Comparison of ENCODE assay signal across 22 cellular contexts in genomic region chr22:21835378-21835777, GRCh38. TPM values are rescaled to one million over a fixed set of nuclear protein-coding genes. Genes with fewer than 3 reads are reported as not detected.
DNase-seq lines count a peak whose midpoint lies in the region; TF ChIP-seq lines count a peak whose summit lies in the region.
"Had no signal": no experiment of that assay in that cellular context is flagged by ENCODE, and none has a peak within 500 bp of the region (broad histone marks: within the 10 kb centered on the region; RNA-seq: fewer than 3 reads in every experiment).

No MANE protein-coding gene starts in this region.

- H3K4me2 ChIP-seq in BLaER1: peak overlapping the region; percentile 63

- H3K9me3 Mint-ChIP-seq in IgD-negative memory B cell (no peaks in the 10 kb centered on the region), neural crest cell (no peaks in the 10 kb centered on the region)
- no peaks in the 10 kb centered on the region for H3K9me3 Mint-ChIP-seq in dendritic cell treated with granulocyte-macrophage colony-stimulating factor and Interleukin-4, amounts not matched to agents 40 ng/mL and 50 ng/mL, for 4 days
- H3K9me3 Mint-ChIP-seq: T-helper 2 cell treated with Interferon-gamma antibody and Interleukin-4, amounts not matched to agents 5 μg/mL and 100 μg/mL, for 36 hours; WTC11 had no signal

- H3K4me3 ChIP-seq in BLaER1: no peak overlapping the region
- H3K4me3 ChIP-seq: adrenal gland, lower lobe of right lung had no signal

- H3K4me1 ChIP-seq in BLaER1: peaks cover 57% of the 10 kb centered on the region

- peak overlapping the region; percentile 18 for H3K27ac ChIP-seq in BLaER1
- H3K27ac ChIP-seq: adrenal gland had no signal

- H3K27ac Mint-ChIP-seq in IgD-negative memory B cell: peak overlapping the region; percentile 80 to 92 (median 90)
- peak overlapping the region; percentile 15 for H3K27ac Mint-ChIP-seq in dendritic cell treated with granulocyte-macrophage colony-stimulating factor and Interleukin-4, amounts not matched to agents 40 ng/mL and 50 ng/mL, for 4 days
- H3K27ac Mint-ChIP-seq in neural crest cell (ENCODE audit: unreplicated experiment): peak overlapping the region; percentile 53
- H3K27ac Mint-ChIP-seq: T-helper 2 cell treated with Interferon-gamma antibody and Interleukin-4, amounts not matched to agents 5 μg/mL and 100 μg/mL, for 36 hours had no signal

- no peaks in the 10 kb centered on the region for H3K27me3 ChIP-seq in BLaER1
- H3K27me3 ChIP-seq: adrenal gland had no signal

- H3K36me3 Mint-ChIP-seq in IgD-negative memory B cell (peaks cover 3% of the 10 kb centered on the region), neural crest cell (ENCODE audit: low read depth) (peaks cover 3% of the 10 kb centered on the region)
- H3K36me3 Mint-ChIP-seq in dendritic cell treated with granulocyte-macrophage colony-stimulating factor and Interleukin-4, amounts not matched to agents 40 ng/mL and 50 ng/mL, for 4 days (ENCODE audit: low read depth): peaks cover 50% of the 10 kb centered on the region

- H3K9ac ChIP-seq in BLaER1: 0 out of 2 replicates have a peak overlapping the region, but pooled peaks have one; percentile 15

- H4K20me1 ChIP-seq in BLaER1: peaks cover 100% of the 10 kb centered on the region

- no peak for TF ChIP-seq CTCF in neural crest cell (conservative IDR thresholded peaks at IDR 0.05)

- H3K27me3 Mint-ChIP-seq in IgD-negative memory B cell (no peaks in the 10 kb centered on the region), neural crest cell (ENCODE audit: low read depth) (no peaks in the 10 kb centered on the region)
- H3K27me3 Mint-ChIP-seq in dendritic cell treated with granulocyte-macrophage colony-stimulating factor and Interleukin-4, amounts not matched to agents 40 ng/mL and 50 ng/mL, for 4 days: no peaks in the 10 kb centered on the region

- DNase-seq in neural crest cell (ENCODE audit: low read depth, low spot score): no peak
- no peak for DNase-seq in T-helper 2 cell
- no peak for DNase-seq in DMS79 (lab: John Stamatoyannopoulos, UW)
- DNase-seq in midbrain (lab: John Stamatoyannopoulos, UW): no peak
- no peak for DNase-seq in NCI-H748 (lab: John Stamatoyannopoulos, UW; ENCODE audit: unreplicated experiment)
- DNase-seq: ACHN; activated gamma-delta T cell; adrenal gland; central memory CD4-positive, alpha-beta T cell; COR-L47; effector memory CD4-positive, alpha-beta T cell; KG1; lower lobe of right lung; NCI-H2029 treated with DMSO at 0.1 percent for 48 hours; NCI-H510A treated with DMSO at 0.1 percent for 48 hours; SHP77 treated with DMSO at 0.1 percent for 48 hours; stimulated activated naive CD4-positive, alpha-beta T cell treated with Interleukin-2 at 50 U/mL for 16 hours had no signal

- H3K36me3 ChIP-seq in BLaER1: peaks cover 33% of the 10 kb centered on the region
- H3K36me3 ChIP-seq: adrenal gland, lower lobe of right lung had no signal

- H3K4me1 Mint-ChIP-seq in IgD-negative memory B cell: peaks cover 45 to 64% (median 58%) of the 10 kb centered on the region in 3 donors
- H3K4me1 Mint-ChIP-seq in dendritic cell treated with granulocyte-macrophage colony-stimulating factor and Interleukin-4, amounts not matched to agents 40 ng/mL and 50 ng/mL, for 4 days (ENCODE audit: low read depth): peaks cover 78% of the 10 kb centered on the region
- H3K4me1 Mint-ChIP-seq in neural crest cell: peaks cover 41% of the 10 kb centered on the region

- peak overlapping the region in 3 of 4 donors; percentile 41 to 79 (median 78) for H3K4me3 Mint-ChIP-seq in IgD-negative memory B cell
- no peak overlapping the region for H3K4me3 Mint-ChIP-seq in dendritic cell treated with granulocyte-macrophage colony-stimulating factor and Interleukin-4, amounts not matched to agents 40 ng/mL and 50 ng/mL, for 4 days
- no peak overlapping the region for H3K4me3 Mint-ChIP-seq in neural crest cell
- H3K4me3 Mint-ChIP-seq: T-helper 2 cell treated with Interferon-gamma antibody and Interleukin-4, amounts not matched to agents 5 μg/mL and 100 μg/mL, for 36 hours; WTC11 had no signal

- H3K9me3 ChIP-seq in BLaER1: 0 out of 2 replicates have a peak, but pooled peaks cover 4% of the 10 kb centered on the region
- H3K9me3 ChIP-seq: adrenal gland, lower lobe of right lung had no signal

- intact Hi-C loops in dendritic cell treated with granulocyte-macrophage colony-stimulating factor and Interleukin-4, amounts not matched to agents 40 ng/mL and 50 ng/mL, for 4 days (cut with micrococcal nuclease): loop anchor here (10.0 kb wide), 1 partner anchor 121 kb away; no protein-coding TSS in a partner anchor

RNA-seq across cellular contexts. Expression of gene MAPK1, which starts 32.1 kb away (rescaled TPM):
- 41.2 TPM for polyA plus RNA-seq in IgD-negative memory B cell
- total RNA-seq in neural crest cell: 118 and 123 TPM in 2 replicates

Comparison
In these comparisons a context has a peak if more than half of its experiments do, and no peak if none do; other contexts are left out.
1. H3K27ac Mint-ChIP-seq: peak in every context shown above with its lines; median percentile 90 in IgD-negative memory B cell; 53 in neural crest cell; 15 in dendritic cell treated with granulocyte-macrophage colony-stimulating factor and Interleukin-4, amounts not matched to agents 40 ng/mL and 50 ng/mL, for 4 days.
2. H3K4me3 Mint-ChIP-seq: peak in IgD-negative memory B cell (3 of 4); none in dendritic cell treated with granulocyte-macrophage colony-stimulating factor and Interleukin-4, amounts not matched to agents 40 ng/mL and 50 ng/mL, for 4 days (single experiment) and neural crest cell (single experiment).